16 cellular contexts compared by ENCODE assay signal in the genomic region with DNA sequence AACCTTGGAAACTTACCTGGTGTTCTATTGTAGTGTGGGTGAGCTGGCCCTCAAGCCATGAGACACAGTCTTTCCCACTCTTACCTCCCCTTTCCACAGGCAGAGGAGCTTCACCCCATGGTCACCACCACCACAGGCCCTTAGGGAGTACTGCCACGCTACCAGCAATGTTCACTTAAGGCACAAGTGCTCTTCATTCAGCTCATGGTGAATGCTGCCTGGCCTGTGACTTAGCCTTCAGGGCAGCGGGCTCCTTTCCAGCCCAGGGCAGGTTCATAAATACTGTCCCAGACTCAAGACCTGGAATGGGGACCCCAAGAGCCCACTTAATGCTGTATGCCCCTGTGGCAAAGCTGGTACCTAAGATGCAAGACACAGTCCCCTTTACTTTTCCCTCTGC.
A peak's percentile ranks its signal among the peaks of the same experiment; 100 is the strongest.
DNase-seq lines count a peak whose midpoint lies in the region; ATAC-seq and TF ChIP-seq lines count a peak whose summit lies in the region.
"Had no signal": no experiment of that assay in that cellular context is flagged by ENCODE, and none has a peak within 500 bp of the region (broad histone marks: within the 10 kb centered on the region; RNA-seq: fewer than 3 reads in every experiment).

No MANE protein-coding gene starts in this region.

- H3K36me3 ChIP-seq in ascending aorta (no peaks in the 10 kb centered on the region), neuronal stem cell (replicated peaks in 1 of 2; ENCODE audit: control insufficient read depth in 2 of 2, insufficient read depth in 2 of 2, low read length in 2 of 2) (no peaks in the 10 kb centered on the region), tibial artery (no peaks in the 10 kb centered on the region), vagina (no peaks in the 10 kb centered on the region)
- H3K36me3 ChIP-seq: BLaER1 treated with 17β-estradiol and CSF1 and Interleukin-3, amounts not matched to agents 10 nM and 100 nM had no signal

- H2BK5ac ChIP-seq in neuronal stem cell (ENCODE audit: low read length) = no peak overlapping the region

- H3K9me3 ChIP-seq in ascending aorta (no peaks in the 10 kb centered on the region), neuronal stem cell (replicated peaks in 1 of 2; ENCODE audit: control insufficient read depth in 2 of 2, insufficient read depth in 1 of 2, low read depth in 1 of 2, low read length in 2 of 2) (no peaks in the 10 kb centered on the region), tibial artery (no peaks in the 10 kb centered on the region), vagina (no peaks in the 10 kb centered on the region)

- WGBS in neuronal stem cell (ENCODE audit: extremely low coverage in 2 of 2, insufficient read length in 2 of 2, insufficient replicate concordance in 1 of 2), 2 donors = no CpG with 5 or more reads among the region's 2 CpGs

- no peak overlapping the region for H4K91ac ChIP-seq in neuronal stem cell (ENCODE audit: low read depth, low read length, poor library complexity)

- peak overlapping the region; percentile 65 for H2BK12ac ChIP-seq in neuronal stem cell (ENCODE audit: low read length)

- DNase-seq in DMS79 (lab: John Stamatoyannopoulos, UW) (peak; percentile 41), ascending aorta (ENCODE audit: low spot score in 2 of 2) (no peak), neuronal stem cell (ENCODE audit: low spot score) (no peak), tibial artery (no peak), Kasumi-1 (lab: John Stamatoyannopoulos, UW) (no peak), vagina (ENCODE audit: extremely low spot score in 2 of 2) (no peak)
- DNase-seq: ACHN; CD4-positive, CD25-positive, alpha-beta regulatory T cell; DMS53; GM23248; H7 had no signal

- H3K27ac ChIP-seq in ascending aorta (peak overlapping the region; percentile 71 to 76), neuronal stem cell (replicated peaks; ENCODE audit: low read length) (no peak overlapping the region), tibial artery (peak overlapping the region; percentile 60 to 73), vagina (no peak overlapping the region)
- H3K27ac ChIP-seq: BLaER1 treated with 17β-estradiol and CSF1 and Interleukin-3, amounts not matched to agents 10 nM and 100 nM; GM23248; HL-60 had no signal

- H3K27me3 ChIP-seq in ascending aorta (no peaks in the 10 kb centered on the region), neuronal stem cell (ENCODE audit: control insufficient read depth in 3 of 3, insufficient read depth in 3 of 3, low read depth in 1 of 3, low read length in 3 of 3) (no peaks in the 10 kb centered on the region), tibial artery (no peaks in the 10 kb centered on the region), vagina (no peaks in the 10 kb centered on the region)
- H3K27me3 ChIP-seq: BLaER1 treated with 17β-estradiol and CSF1 and Interleukin-3, amounts not matched to agents 10 nM and 100 nM had no signal

- H3K4ac ChIP-seq in neuronal stem cell (ENCODE audit: low read length) = no peak overlapping the region

- no peak overlapping the region for H3K4me2 ChIP-seq in neuronal stem cell (ENCODE audit: insufficient read depth, low read length, poor library complexity, severe bottlenecking)
- H3K4me2 ChIP-seq: BLaER1 treated with 17β-estradiol and CSF1 and Interleukin-3, amounts not matched to agents 10 nM and 100 nM had no signal

- no peak overlapping the region for H2AK5ac ChIP-seq in neuronal stem cell (ENCODE audit: low read depth, low read length)

- H3K4me1 ChIP-seq in ascending aorta = peaks cover 0 to 14% of the 10 kb centered on the region in 2 donors
- H3K4me1 ChIP-seq in neuronal stem cell (ENCODE audit: control insufficient read depth in 2 of 2, insufficient read depth in 1 of 2, low read depth in 1 of 2, low read length in 2 of 2) = peaks cover 0 to 3% of the 10 kb centered on the region in 2 donors
- peaks cover 4 to 50% (median 19%) of the 10 kb centered on the region in 4 donors for H3K4me1 ChIP-seq in tibial artery
- H3K4me1 ChIP-seq in vagina = peaks cover 13% of the 10 kb centered on the region

- no peak overlapping the region for H3K18ac ChIP-seq in neuronal stem cell (ENCODE audit: low read length)

- intact Hi-C loops in ascending aorta (cut with DNase I) = no loop called here
- intact Hi-C loops in tibial artery (cut with DNase I; ENCODE audit: low total_unique reads) = loop anchor here (1.0 kb wide), 1 partner anchor 15 kb away; no protein-coding TSS in a partner anchor
- intact Hi-C loops in vagina (cut with DNase I) = no loop called here

- no peak overlapping the region for H3K14ac ChIP-seq in neuronal stem cell (ENCODE audit: low read length)

- H3K79me1 ChIP-seq in neuronal stem cell (ENCODE audit: low read depth, low read length) = no peaks in the 10 kb centered on the region

- H3K23ac ChIP-seq in neuronal stem cell (ENCODE audit: low read depth, low read length, poor library complexity) = peak overlapping the region; percentile 26

- no peak overlapping the region for H3K9ac ChIP-seq in neuronal stem cell (ENCODE audit: low read depth, low read length, poor library complexity)
- H3K9ac ChIP-seq: BLaER1 treated with 17β-estradiol and CSF1 and Interleukin-3, amounts not matched to agents 10 nM and 100 nM; GM23248 had no signal

- TF ChIP-seq POLR2A in vagina (IDR thresholded peaks at IDR 0.05) = no peak

- TF ChIP-seq CTCF in ascending aorta (IDR thresholded peaks at IDR 0.05) = no peak
- no peak for TF ChIP-seq CTCF in tibial artery (IDR thresholded peaks at IDR 0.05)
- no peak for TF ChIP-seq CTCF in vagina (IDR thresholded peaks at IDR 0.05)

- H3K4me3 ChIP-seq in ascending aorta = no peak overlapping the region
- H3K4me3 ChIP-seq in neuronal stem cell (ENCODE audit: low read length in 2 of 2) = no peak overlapping the region
- H3K4me3 ChIP-seq in tibial artery = no peak overlapping the region
- H3K4me3 ChIP-seq in vagina = no peak overlapping the region
- H3K4me3 ChIP-seq: BLaER1 treated with 17β-estradiol and CSF1 and Interleukin-3, amounts not matched to agents 10 nM and 100 nM; GM12878; GM23248 had no signal

- H2BK120ac ChIP-seq in neuronal stem cell (ENCODE audit: low read depth, low read length) = no peak overlapping the region

- H4K8ac ChIP-seq in neuronal stem cell (ENCODE audit: low read depth, low read length) = no peak overlapping the region

- H2BK15ac ChIP-seq in neuronal stem cell (ENCODE audit: low read length) = no peak overlapping the region

- ATAC-seq in HG02588 (IDR thresholded peaks at IDR 0.05; ENCODE audit: unreplicated experiment) (no peak), HG02981 (IDR thresholded peaks at IDR 0.05; ENCODE audit: unreplicated experiment) (no peak)
- ATAC-seq: GM12878 had no signal

- H2AFZ ChIP-seq in neuronal stem cell (ENCODE audit: low read length) = no peak overlapping the region
- H2AFZ ChIP-seq: GM23248 had no signal

Comparison
In these comparisons a context has a peak if more than half of its experiments do, and no peak if none do; other contexts are left out.
1. H3K27ac ChIP-seq: peak in ascending aorta (2 of 2) and tibial artery (2 of 2); none in neuronal stem cell (single experiment) and vagina (single experiment).